ENCODE assay signal across 8 cellular contexts in the genomic region with DNA sequence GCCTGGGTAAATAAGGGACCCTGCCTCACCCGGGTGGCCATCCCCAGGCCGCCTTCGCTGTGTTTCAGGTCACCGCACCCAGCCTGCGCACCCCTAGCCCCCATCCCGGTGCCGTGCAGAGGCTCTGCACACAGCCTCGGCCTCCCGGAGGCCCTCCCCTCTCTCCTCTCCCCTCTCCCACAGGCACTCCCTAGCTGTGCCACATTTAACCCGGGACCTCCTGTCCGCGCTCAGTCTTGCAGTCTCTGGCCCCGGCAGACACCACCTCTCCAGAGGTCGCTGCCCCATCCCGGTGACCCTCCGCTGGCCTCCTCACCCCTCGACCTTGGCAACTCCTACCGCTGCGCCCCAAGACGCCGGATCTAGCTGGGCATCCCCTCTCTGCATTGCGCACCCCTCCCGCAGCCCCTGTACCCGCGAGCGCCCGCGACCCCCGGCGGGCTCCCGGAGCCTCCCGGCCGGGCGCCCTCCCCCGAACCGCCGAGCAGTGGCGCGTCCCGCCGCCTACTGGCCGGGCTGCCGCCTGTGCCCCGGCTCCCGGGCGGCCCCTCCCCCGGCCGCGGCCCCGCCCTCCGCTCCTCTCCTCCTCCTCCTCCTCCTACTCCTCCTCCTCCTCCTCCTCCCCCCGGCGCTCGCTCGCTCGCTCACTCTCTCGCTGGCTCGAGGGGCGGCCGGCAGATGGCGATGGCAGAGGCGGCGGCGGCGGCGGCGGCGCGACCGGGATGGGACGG. TPM values are rescaled to one million over a fixed set of nuclear protein-coding genes. Genes with fewer than 3 reads are reported as not detected.
DNase-seq lines count a peak whose midpoint lies in the region; ATAC-seq and TF ChIP-seq lines count a peak whose summit lies in the region.

A gene (plus strand): TSS at position 647 of the 731 bp plus-strand sequence.

- H3K4me3 ChIP-seq in ovary, result no peak within 1 kb of the TSS

- peaks cover 9% of the 10 kb centered on the region for H3K4me1 ChIP-seq in ovary (ENCODE audit: insufficient read depth)

- DNase-seq in NCI-H524 (lab: John Stamatoyannopoulos, UW) (peak; percentile 68 to 75), NCI-H524 treated with DMSO at 0.1 percent for 48 hours (lab: John Stamatoyannopoulos, UW) (no peak), NCI-H748 (lab: John Stamatoyannopoulos, UW; ENCODE audit: unreplicated experiment) (peak; percentile 87), glutamatergic neuron (peak; percentile 92), ovary (peak in 4 of 5 donors; percentile 22 to 53 (median 51))
- peak; percentile 78 for DNase-seq in activated naive CD4-positive, alpha-beta T cell treated with anti-CD3 and anti-CD28 coated beads, Interleukin-2, amount 10 ng/mL, durations not matched to agents 7 days and 5 days

- WGBS in ovary, 3 donors, result 1 to 2% (median 1%) methylated on average over 60 to 70 of the region's 71 CpGs

- peaks cover 77% of the 10 kb centered on the region for H3K27me3 Mint-ChIP-seq in activated naive CD4-positive, alpha-beta T cell treated with anti-CD3 and anti-CD28 coated beads, Interleukin-2, amount 10 ng/mL, durations not matched to agents 7 days and 5 days
- peaks cover 24% of the 10 kb centered on the region for H3K27me3 Mint-ChIP-seq in glutamatergic neuron (ENCODE audit: unreplicated experiment)

- TF ChIP-seq EP300 in ovary (IDR thresholded peaks at IDR 0.05), result no peak

- ATAC-seq in HG03064 (IDR thresholded peaks at IDR 0.05; ENCODE audit: low read depth, unreplicated experiment) (peak; percentile 49), HG03108 (IDR thresholded peaks at IDR 0.05; ENCODE audit: unreplicated experiment) (no peak)

- H3K27ac Mint-ChIP-seq in activated naive CD4-positive, alpha-beta T cell treated with anti-CD3 and anti-CD28 coated beads, Interleukin-2, amount 10 ng/mL, durations not matched to agents 7 days and 5 days, result no peak within 1 kb of the TSS
- H3K27ac Mint-ChIP-seq in glutamatergic neuron (ENCODE audit: unreplicated experiment), result no peak within 1 kb of the TSS

- no peaks in the 10 kb centered on the region for H3K9me3 Mint-ChIP-seq in activated naive CD4-positive, alpha-beta T cell treated with anti-CD3 and anti-CD28 coated beads, Interleukin-2, amount 10 ng/mL, durations not matched to agents 7 days and 5 days
- H3K9me3 Mint-ChIP-seq in glutamatergic neuron (ENCODE audit: unreplicated experiment), result peaks cover 2% of the 10 kb centered on the region

- H3K36me3 Mint-ChIP-seq in activated naive CD4-positive, alpha-beta T cell treated with anti-CD3 and anti-CD28 coated beads, Interleukin-2, amount 10 ng/mL, durations not matched to agents 7 days and 5 days, result no peaks in the 10 kb centered on the region
- H3K36me3 Mint-ChIP-seq in glutamatergic neuron (ENCODE audit: unreplicated experiment), result no peaks in the 10 kb centered on the region

- no peaks in the 10 kb centered on the region for H3K27me3 ChIP-seq in ovary

- H3K36me3 ChIP-seq in ovary, result no peaks in the 10 kb centered on the region

- H3K27ac ChIP-seq in ovary, result no peak within 1 kb of the TSS

- peak; percentile 52 for TF ChIP-seq CTCF in glutamatergic neuron (IDR thresholded peaks at IDR 0.05; ENCODE audit: partially characterized antibody, unreplicated experiment)
- TF ChIP-seq CTCF in ovary (IDR thresholded peaks at IDR 0.05), result peak in 1 of 3 donors; percentile 18

- intact Hi-C loops in ovary (cut with DNase I), result no loop called here

- CTCF ChIA-PET in activated naive CD4-positive, alpha-beta T cell treated with anti-CD3 and anti-CD28 coated beads, Interleukin-2, amount 10 ng/mL, durations not matched to agents 7 days and 5 days (lab: Charles Lee), result no interaction called here

- peak within 1 kb of the TSS; percentile 33 for H3K4me3 Mint-ChIP-seq in activated naive CD4-positive, alpha-beta T cell treated with anti-CD3 and anti-CD28 coated beads, Interleukin-2, amount 10 ng/mL, durations not matched to agents 7 days and 5 days
- peak within 1 kb of the TSS; percentile 83 for H3K4me3 Mint-ChIP-seq in glutamatergic neuron (ENCODE audit: unreplicated experiment)

- H3K9me3 ChIP-seq in ovary, result no peaks in the 10 kb centered on the region

- no peak for TF ChIP-seq POLR2A in ovary (IDR thresholded peaks at IDR 0.05)

- H3K4me1 Mint-ChIP-seq in activated naive CD4-positive, alpha-beta T cell treated with anti-CD3 and anti-CD28 coated beads, Interleukin-2, amount 10 ng/mL, durations not matched to agents 7 days and 5 days, result peaks cover 4% of the 10 kb centered on the region
- H3K4me1 Mint-ChIP-seq in glutamatergic neuron (ENCODE audit: low read depth, unreplicated experiment), result peaks cover 12% of the 10 kb centered on the region

RNA-seq across cellular contexts. Expression of the gene that starts here (rescaled TPM):
- total RNA-seq in glutamatergic neuron (ENCODE audit: unreplicated experiment) (30.5 TPM), ovary (under 1 TPM; 0.23 to 1.00 (median 0.34) TPM)
- 1 to 10 TPM in 1 of 2 donors, under 1 TPM in 1; 0.11 to 1.2 TPM for polyA plus RNA-seq in ovary

Comparison
In these comparisons a context has a peak if more than half of its experiments do, and no peak if none do; other contexts are left out.
1. RNA of the gene that starts here (total RNA-seq): 30.5 TPM in glutamatergic neuron (single experiment); 0.23 to 1.00 TPM in ovary; every median in the first group is over 10 times any median in the second.